In genomic region chr1:205725514-205725913, GRCh38 we compare ENCODE assay signal across 24 cellular contexts. TPM values are rescaled to one million over a fixed set of nuclear protein-coding genes. Genes with fewer than 3 reads are reported as not detected.
A peak's percentile ranks its signal among the peaks of the same experiment; 100 is the strongest.
DNase-seq lines count a peak whose midpoint lies in the region; ATAC-seq and TF ChIP-seq lines count a peak whose summit lies in the region.
"Had no signal": no experiment of that assay in that cellular context is flagged by ENCODE, and none has a peak within 500 bp of the region (broad histone marks: within the 10 kb centered on the region; RNA-seq: fewer than 3 reads in every experiment).

No MANE protein-coding gene starts in this region.

- peak overlapping the region; percentile 23 for H3K27ac Mint-ChIP-seq in MCF 10A (ENCODE audit: low read depth, unreplicated experiment)

- H3K4me1 ChIP-seq in breast epithelium (no peaks in the 10 kb centered on the region), right lobe of liver (peaks cover 0 to 57% (median 17%) of the 10 kb centered on the region in 4 donors)

- CTCF ChIA-PET in MCF 10A (lab: Yijun Ruan, JAX), result interaction anchor here (0.5 to 8.7 kb wide), 5 partner anchors 11 to 137 kb away, joined by 3 to 141 read pairs (median 5); no protein-coding TSS in a partner anchor

- H3K4me3 ChIP-seq in breast epithelium, result no peak overlapping the region
- H3K4me3 ChIP-seq in SK-N-MC, result no peak overlapping the region
- H3K4me3 ChIP-seq in right lobe of liver, result no peak overlapping the region
- H3K4me3 ChIP-seq: A549; BLaER1 treated with 17β-estradiol and CSF1 and Interleukin-3, amounts not matched to agents 10 nM and 100 nM had no signal

- intact Hi-C loops in MCF 10A (cut with micrococcal nuclease), result no loop called here
- intact Hi-C loops in breast epithelium (cut with DNase I; ENCODE audit: low total_unique reads), result no loop called here
- intact Hi-C loops in right lobe of liver (cut with DNase I), result no loop called here

- POLR2A ChIA-PET in MCF 10A (lab: Yijun Ruan, JAX), result interaction anchor here (0.7 to 15.8 kb wide), 8 partner anchors 9 to 134 kb away, joined by 3 to 220 read pairs (median 8); partner anchors contain the start of gene RAB29

- peaks cover 3% of the 10 kb centered on the region for H3K36me3 ChIP-seq in breast epithelium
- H3K36me3 ChIP-seq in SK-N-MC (ENCODE audit: insufficient read depth, low read length), result peaks cover 92% of the 10 kb centered on the region
- H3K36me3 ChIP-seq in right lobe of liver, result peaks cover 0 to 5% (median 2%) of the 10 kb centered on the region in 4 donors

- no peak for TF ChIP-seq CTCF in MCF 10A (IDR thresholded peaks at IDR 0.05; ENCODE audit: unreplicated experiment)
- TF ChIP-seq CTCF in breast epithelium (IDR thresholded peaks at IDR 0.05), result no peak
- TF ChIP-seq CTCF in right lobe of liver (IDR thresholded peaks at IDR 0.05), result no peak

- H3K4me1 Mint-ChIP-seq in MCF 10A (ENCODE audit: insufficient read depth, unreplicated experiment), result peaks cover 4% of the 10 kb centered on the region

- no peaks in the 10 kb centered on the region for H3K27me3 Mint-ChIP-seq in MCF 10A (ENCODE audit: insufficient read depth, unreplicated experiment)
- H3K27me3 Mint-ChIP-seq: CD4-positive, alpha-beta memory T cell had no signal

- H3K27ac ChIP-seq in breast epithelium (no peak overlapping the region), SK-N-MC (peak overlapping the region; percentile 6; the same call in 1 of the 2 replicates), right lobe of liver (peak overlapping the region; percentile 11 to 87 (median 85))
- H3K27ac ChIP-seq: A549; BLaER1 treated with 17β-estradiol and CSF1 and Interleukin-3, amounts not matched to agents 10 nM and 100 nM had no signal

- 17% methylated on average over 1 of the region's 1 CpG for WGBS in right lobe of liver (ENCODE audit: insufficient coverage, low coverage, low lambda C conversion rate, missing lambda C conversion rate)

- BruUV-seq in MCF 10A (replicated peaks; lab: Mats Ljungman, UMichigan), result TSS peak; percentile 1

- H3K4me3 Mint-ChIP-seq in MCF 10A (ENCODE audit: unreplicated experiment), result no peak overlapping the region
- H3K4me3 Mint-ChIP-seq: CD4-positive, alpha-beta memory T cell had no signal

- H3K9me3 Mint-ChIP-seq in MCF 10A (ENCODE audit: unreplicated experiment), result no peaks in the 10 kb centered on the region
- H3K9me3 Mint-ChIP-seq: CD4-positive, alpha-beta memory T cell had no signal

- H3K27me3 ChIP-seq in breast epithelium, result no peaks in the 10 kb centered on the region
- H3K27me3 ChIP-seq in right lobe of liver, result no peaks in the 10 kb centered on the region
- H3K27me3 ChIP-seq: BLaER1 treated with 17β-estradiol and CSF1 and Interleukin-3, amounts not matched to agents 10 nM and 100 nM had no signal

- ATAC-seq in right lobe of liver, result no peak
- ATAC-seq: A549, HCT116, SK-N-SH treated with all-trans-retinoic acid at 6 μM for 48 hours had no signal

- no peak overlapping the region for H3K9ac ChIP-seq in SK-N-MC (ENCODE audit: insufficient read length)
- H3K9ac ChIP-seq: BLaER1 treated with 17β-estradiol and CSF1 and Interleukin-3, amounts not matched to agents 10 nM and 100 nM had no signal

- H3K9me3 ChIP-seq in breast epithelium (no peaks in the 10 kb centered on the region), SK-N-MC (ENCODE audit: low read depth, low read length) (no peaks in the 10 kb centered on the region), right lobe of liver (no peaks in the 10 kb centered on the region)
- H3K9me3 ChIP-seq: A549; BLaER1 treated with 17β-estradiol and CSF1 and Interleukin-3, amounts not matched to agents 10 nM and 100 nM had no signal

- peaks cover 98% of the 10 kb centered on the region for H3K36me3 Mint-ChIP-seq in MCF 10A (ENCODE audit: insufficient read depth, unreplicated experiment)

- no peak for DNase-seq in MCF 10A (ENCODE audit: unreplicated experiment)
- DNase-seq in breast epithelium (ENCODE audit: low spot score in 2 of 2), result no peak
- DNase-seq in SK-N-MC (ENCODE audit: low read depth, low spot score), result no peak
- DNase-seq in right lobe of liver, result no peak
- DNase-seq in pons (ENCODE audit: low spot score), result no peak
- DNase-seq in stimulated activated CD4-positive, alpha-beta T cell treated with anti-CD3 and anti-CD28 coated beads, Interleukin-4, amount 100 ng/mL, for 1 hour, result no peak
- no peak for DNase-seq in GM03348 (ENCODE audit: low spot score)
- DNase-seq: AML-193; CD4-positive, alpha-beta memory T cell; COR-L47; DMS 273 treated with DMSO at 0.1 percent for 48 hours; DMS79; EL; GDM1; Karpas-422; NCI-H1092 treated with DMSO at 0.1 percent for 48 hours; NCI-H1436; NCI-H187 treated with DMSO at 0.1 percent for 48 hours; NCI-H524; NCI-H748 treated with DMSO at 0.1 percent for 48 hours had no signal

- no peak for TF ChIP-seq POLR2A in breast epithelium (IDR thresholded peaks at IDR 0.05)
- TF ChIP-seq POLR2A in right lobe of liver (IDR thresholded peaks at IDR 0.05), result no peak

RNA-seq across cellular contexts. Expression of gene NUCKS1, which starts 24.5 kb away (rescaled TPM):
- total RNA-seq in MCF 10A (2022) (605 and 615 TPM in 2 replicates), breast epithelium (100 to 1,000 TPM in 1 of 3 donors, 10 to 100 TPM in 2; 80.6 to 188 (median 86.9) TPM), right lobe of liver (10 to 100 TPM; 32.8 to 91.1 (median 68.6) TPM)

RNA-seq across cellular contexts. Expression of gene SLC45A3, which starts 45.2 kb away (rescaled TPM):
- total RNA-seq in MCF 10A (2022) (3.1 and 5.3 TPM in 2 replicates), breast epithelium (1 to 10 TPM; 1.3 to 2.9 (median 1.6) TPM), right lobe of liver (10 to 100 TPM in 2 of 6 experiments, 1 to 10 TPM in 4; 6.9 to 27.0 (median 7.9) TPM)

RNA-seq across cellular contexts. Expression of gene RAB29, which starts 49.8 kb away (rescaled TPM):
- total RNA-seq in MCF 10A (2022) (33.6 and 44.8 TPM in 2 replicates), breast epithelium (10 to 100 TPM; 22.4 to 30.3 (median 23.9) TPM), right lobe of liver (10 to 100 TPM; 16.4 to 26.8 (median 21.2) TPM)

Comparison
In these comparisons a context has a peak if more than half of its experiments do, and no peak if none do; other contexts are left out.
1. H3K27ac ChIP-seq: peak in SK-N-MC (single experiment) and right lobe of liver (3 of 3); none in breast epithelium (0 of 2).